1 cellular context compared by ENCODE assay signal in genomic region chr6:129744201-129744879, GRCh38.
A peak's percentile ranks its signal among the peaks of the same experiment; 100 is the strongest.
TF ChIP-seq lines count a peak whose summit lies in the region.

No MANE protein-coding gene starts in this region.

TF ChIP-seq in HEK293, 187 proteins besides CTCF, POLR2A, EP300 and RAD21 (continued from another document and continues in another):
- TF ChIP-seq ZBTB10 (tag by site-specific recombination; IDR thresholded peaks at IDR 0.05) (no peak), ZNF585B (tag by site-specific recombination; IDR thresholded peaks at IDR 0.05) (no peak), ZFP41 (tag by site-specific recombination; IDR thresholded peaks at IDR 0.05; ENCODE audit: borderline replicate concordance) (no peak), GLIS2 (tag by site-specific recombination; IDR thresholded peaks at IDR 0.05) (no peak), ZNF76 (tag by site-specific recombination; IDR thresholded peaks at IDR 0.05; ENCODE audit: borderline replicate concordance, low read depth) (no peak), ZNF544 (tag by site-specific recombination; IDR thresholded peaks at IDR 0.05) (no peak), ZNF449 (tag by site-specific recombination; IDR thresholded peaks at IDR 0.05) (peak; percentile 22), ZNF398 (tag by site-specific recombination; IDR thresholded peaks at IDR 0.05) (0 out of 2 replicates have a peak, but pooled peaks have one; percentile 28), RBAK (tag by site-specific recombination; IDR thresholded peaks at IDR 0.05) (no peak), ZNF704 (tag by site-specific recombination; IDR thresholded peaks at IDR 0.05) (no peak), ZNF548 (tag by site-specific recombination; IDR thresholded peaks at IDR 0.05) (no peak), ZBTB11 (tag by site-specific recombination; conservative IDR thresholded peaks at IDR 0.05; ENCODE audit: low read depth) (no peak), GLI4 (tag by site-specific recombination; IDR thresholded peaks at IDR 0.05) (no peak), BCL11A (tag by site-specific recombination; IDR thresholded peaks at IDR 0.05; ENCODE audit: low read depth) (peak; percentile 43; the same call in 1 of the 2 replicates), ZNF280D (tag by site-specific recombination; IDR thresholded peaks at IDR 0.05) (no peak), SALL2 (tag by site-specific recombination; IDR thresholded peaks at IDR 0.05; ENCODE audit: borderline replicate concordance) (no peak), FEZF1 (tag by site-specific recombination; IDR thresholded peaks at IDR 0.05) (peak; percentile 95), ZNF48 (tag by site-specific recombination; IDR thresholded peaks at IDR 0.05) (no peak), GLI2 (tag by site-specific recombination; IDR thresholded peaks at IDR 0.05; ENCODE audit: borderline replicate concordance, low read depth) (no peak), KLF8 (tag by site-specific recombination; IDR thresholded peaks at IDR 0.05) (peak; percentile 87), ZNF239 (tag by site-specific recombination; IDR thresholded peaks at IDR 0.05) (no peak), BCL11B (tag by site-specific recombination; IDR thresholded peaks at IDR 0.05; ENCODE audit: low read depth) (no peak), ZNF658 (tag by site-specific recombination; IDR thresholded peaks at IDR 0.05) (no peak), ZNF837 (tag by site-specific recombination; IDR thresholded peaks at IDR 0.05) (no peak), ZSCAN5A (tag by site-specific recombination; IDR thresholded peaks at IDR 0.05) (no peak), ZNF610 (tag by site-specific recombination; IDR thresholded peaks at IDR 0.05; ENCODE audit: borderline replicate concordance) (no peak), ZSCAN23 (tag by site-specific recombination; IDR thresholded peaks at IDR 0.05) (0 out of 2 replicates have a peak, but pooled peaks have one; percentile 35), EGR2 (tag by site-specific recombination; IDR thresholded peaks at IDR 0.05; ENCODE audit: low read depth) (no peak), ZIC2 (tag by site-specific recombination; IDR thresholded peaks at IDR 0.05) (no peak), ZNF707 (tag by site-specific recombination; IDR thresholded peaks at IDR 0.05) (no peak), ZNF16 (tag by site-specific recombination; IDR thresholded peaks at IDR 0.05; ENCODE audit: low read depth) (no peak), ZNF624 (tag by site-specific recombination; IDR thresholded peaks at IDR 0.05) (no peak), ZNF133 (tag by site-specific recombination; IDR thresholded peaks at IDR 0.05) (no peak), KLF16 (tag by site-specific recombination; IDR thresholded peaks at IDR 0.05) (no peak), KLF10 (tag by site-specific recombination; IDR thresholded peaks at IDR 0.05) (no peak), ZNF776 (tag by site-specific recombination; IDR thresholded peaks at IDR 0.05; ENCODE audit: borderline replicate concordance) (no peak), ZNF549 (tag by site-specific recombination; IDR thresholded peaks at IDR 0.05) (no peak), ZNF394 (tag by site-specific recombination; IDR thresholded peaks at IDR 0.05; ENCODE audit: borderline replicate concordance) (peak; percentile 93), ZNF555 (tag by site-specific recombination; conservative IDR thresholded peaks at IDR 0.05) (no peak), KLF17 (tag by site-specific recombination; IDR thresholded peaks at IDR 0.05) (peak; percentile 78), ZNF266 (tag by site-specific recombination; IDR thresholded peaks at IDR 0.05; ENCODE audit: low read depth) (no peak), HOXA7 (CRISPR knock-in tag; IDR thresholded peaks at IDR 0.05; ENCODE audit: borderline replicate concordance) (no peak), HOXD13 (CRISPR knock-in tag; IDR thresholded peaks at IDR 0.05; ENCODE audit: borderline replicate concordance) (no peak), ZBTB20 (tag by site-specific recombination; IDR thresholded peaks at IDR 0.05) (no peak), HOXC10 (CRISPR knock-in tag; IDR thresholded peaks at IDR 0.05) (no peak), ZNF324 (tag by site-specific recombination; IDR thresholded peaks at IDR 0.05) (peak; percentile 59; the same call in 1 of the 2 replicates), SETDB1 (IDR thresholded peaks at IDR 0.05; ENCODE audit: insufficient read length, low read length) (peak; percentile 51), ZNF26 (tag by site-specific recombination; IDR thresholded peaks at IDR 0.05) (no peak), ZNF830 (tag by site-specific recombination; IDR thresholded peaks at IDR 0.05; ENCODE audit: low read depth) (no peak), ZNF184 (tag by site-specific recombination; IDR thresholded peaks at IDR 0.05) (no peak)
